15 cellular contexts compared by ENCODE assay signal in the genomic region with DNA sequence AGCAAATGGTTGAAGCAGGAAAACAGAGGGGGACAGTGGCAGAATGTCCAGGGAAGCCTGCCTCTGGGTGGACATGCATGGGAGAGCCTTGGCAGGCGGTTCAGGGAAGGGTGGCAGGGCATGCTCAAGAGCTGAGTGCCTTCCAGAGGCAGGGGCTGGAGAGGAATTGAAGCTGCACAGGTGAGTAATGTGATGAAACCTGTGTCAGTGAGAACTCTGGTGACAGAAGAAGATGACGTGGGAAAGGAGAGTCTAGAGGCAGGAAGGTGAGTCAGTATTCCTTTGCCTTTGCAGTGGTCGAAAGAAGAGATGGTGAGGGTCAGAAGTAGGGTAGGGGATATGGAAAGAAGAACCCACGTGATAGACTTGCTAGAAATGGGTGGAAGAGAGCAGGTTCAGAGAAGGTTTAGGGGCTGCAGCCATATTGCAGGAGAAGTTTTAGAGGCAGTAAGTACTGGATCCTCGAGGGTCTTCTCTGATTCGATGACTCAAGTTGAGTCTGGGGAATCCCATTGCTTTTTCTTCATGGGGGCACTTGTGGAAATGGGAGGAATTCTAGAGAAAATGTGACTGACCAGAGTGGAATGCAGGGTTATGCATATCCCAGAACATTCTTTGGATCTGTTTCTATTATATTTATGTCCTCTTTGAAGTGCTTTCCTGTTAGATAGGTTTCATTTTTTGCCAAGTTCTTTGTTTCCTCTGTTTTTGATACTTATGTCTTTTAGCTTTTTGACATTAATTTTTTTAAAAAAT. TPM values are rescaled to one million over a fixed set of nuclear protein-coding genes. Genes with fewer than 3 reads are reported as not detected.
A peak's percentile ranks its signal among the peaks of the same experiment; 100 is the strongest.
DNase-seq lines count a peak whose midpoint lies in the region; ATAC-seq, FAIRE-seq and TF ChIP-seq lines count a peak whose summit lies in the region.
"Had no signal": no experiment of that assay in that cellular context is flagged by ENCODE, and none has a peak within 500 bp of the region (broad histone marks: within the 10 kb centered on the region; RNA-seq: fewer than 3 reads in every experiment).

No MANE protein-coding gene starts in this region.

- FAIRE-seq in RCC 7860 (lab: Jason Lieb, UNC) (no peak), endometrium (lab: Jason Lieb, UNC) (peak; percentile 72)
- FAIRE-seq: islet of Langerhans had no signal

- no peaks in the 10 kb centered on the region for H3K9me3 ChIP-seq in gastrocnemius medialis
- H3K9me3 ChIP-seq: stomach had no signal

- no peaks in the 10 kb centered on the region for H3K27me3 ChIP-seq in gastrocnemius medialis
- H3K27me3 ChIP-seq: stomach had no signal

- H3K36me3 ChIP-seq in gastrocnemius medialis, result peaks cover 0 to 13% of the 10 kb centered on the region in 2 donors

- no peak overlapping the region for H3K27ac ChIP-seq in gastrocnemius medialis
- H3K27ac ChIP-seq: KMS-11, stomach had no signal

- no peak for TF ChIP-seq CTCF in gastrocnemius medialis (IDR thresholded peaks at IDR 0.05 in 4 of 5, conservative IDR thresholded peaks at IDR 0.05 in 1 of 5)

- intact Hi-C loops in gastrocnemius medialis (cut with DNase I; ENCODE audit: low total_unique reads), result no loop called here

- ATAC-seq in gastrocnemius medialis (no peak), GM21825 (IDR thresholded peaks at IDR 0.05; ENCODE audit: unreplicated experiment) (no peak), HG03159 (IDR thresholded peaks at IDR 0.05; ENCODE audit: unreplicated experiment) (no peak)

- in situ Hi-C loops in gastrocnemius medialis (cut with MboI; ENCODE audit: low sequenced_read_pairs in 4 of 4), result no loop called here

- no peak for TF ChIP-seq POLR2A in gastrocnemius medialis (IDR thresholded peaks at IDR 0.05)

- no peaks in the 10 kb centered on the region for H3K4me1 ChIP-seq in gastrocnemius medialis

- no peak overlapping the region for H3K4me3 ChIP-seq in gastrocnemius medialis
- H3K4me3 ChIP-seq: skin epidermis, stomach had no signal

- peak; percentile 18 for DNase-seq in Daoy (ENCODE audit: low read depth)
- peak; percentile 48 for DNase-seq in RCC 7860 (ENCODE audit: low spot score)
- DNase-seq in non-pigmented ciliary epithelial cell (ENCODE audit: low read depth), result peak; percentile 65
- DNase-seq in gastrocnemius medialis, result no peak
- DNase-seq in NCI-H2227 (lab: John Stamatoyannopoulos, UW; ENCODE audit: unreplicated experiment), result no peak
- DNase-seq: central memory CD4-positive, alpha-beta T cell; NCI-H774; stomach had no signal

RNA-seq across cellular contexts. Expression of gene TMEM87B, which starts 37.4 kb away (rescaled TPM):
- total RNA-seq in Daoy (2014; rRNA removed; shearing (Covaris generic)), result 13.7 and 14.1 TPM in 2 replicates
- total RNA-seq in gastrocnemius medialis, result 1 to 10 TPM; 2.6 to 5.0 (median 3.1) TPM

RNA-seq across cellular contexts. Expression of gene FBLN7, which starts 45.7 kb away (rescaled TPM):
- total RNA-seq in Daoy (2014; rRNA removed; shearing (Covaris generic)), result 0.68 TPM in 1 of 2 replicates, not detected in the other
- 1 to 10 TPM in 1 of 4 donors, under 1 TPM in 3; 0.41 to 3.3 (median 0.54) TPM for total RNA-seq in gastrocnemius medialis
- total RNA-seq: G401 had no signal

Comparison
In these comparisons a context has a peak if more than half of its experiments do, and no peak if none do; other contexts are left out.
1. DNase-seq: peak in Daoy (single experiment), RCC 7860 (single experiment) and non-pigmented ciliary epithelial cell (single experiment); none in gastrocnemius medialis (0 of 2) and NCI-H2227 (single experiment).